ENCODE assay signal across 1 cellular context in the genomic region with DNA sequence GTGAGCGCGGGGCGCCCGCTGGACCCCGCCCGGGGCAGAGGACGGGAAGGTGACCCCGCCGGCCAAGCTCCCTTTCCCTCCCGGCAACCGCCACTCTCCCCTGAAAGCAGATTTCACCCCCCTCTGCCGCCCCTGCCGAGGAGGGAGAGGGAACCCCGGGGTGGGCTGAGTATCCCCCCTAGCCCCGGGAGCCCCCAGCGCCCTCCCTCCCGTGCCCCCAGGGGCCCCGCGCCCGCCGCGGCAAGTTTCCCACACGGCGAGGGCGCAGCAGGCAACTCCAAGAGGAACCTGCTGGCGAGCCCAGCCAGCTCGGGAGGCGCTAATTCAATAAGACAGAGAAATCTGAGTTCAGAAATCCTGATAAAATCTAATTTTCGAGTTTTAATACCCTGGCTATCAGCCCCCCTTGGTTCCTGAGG.
TF ChIP-seq lines count a peak whose summit lies in the region.

No MANE protein-coding gene starts in this region.

TF ChIP-seq in HEK293, 187 proteins besides CTCF, POLR2A, EP300 and RAD21 (continued from another document):
- TF ChIP-seq KLF7 (tag by site-specific recombination; IDR thresholded peaks at IDR 0.05; ENCODE audit: borderline replicate concordance) (no peak), ZNF423 (tag by site-specific recombination; IDR thresholded peaks at IDR 0.05) (peak; percentile 63), GLIS2 (tag by site-specific recombination; IDR thresholded peaks at IDR 0.05) (peak; percentile 77)
- TF ChIP-seq, protein P1, sequence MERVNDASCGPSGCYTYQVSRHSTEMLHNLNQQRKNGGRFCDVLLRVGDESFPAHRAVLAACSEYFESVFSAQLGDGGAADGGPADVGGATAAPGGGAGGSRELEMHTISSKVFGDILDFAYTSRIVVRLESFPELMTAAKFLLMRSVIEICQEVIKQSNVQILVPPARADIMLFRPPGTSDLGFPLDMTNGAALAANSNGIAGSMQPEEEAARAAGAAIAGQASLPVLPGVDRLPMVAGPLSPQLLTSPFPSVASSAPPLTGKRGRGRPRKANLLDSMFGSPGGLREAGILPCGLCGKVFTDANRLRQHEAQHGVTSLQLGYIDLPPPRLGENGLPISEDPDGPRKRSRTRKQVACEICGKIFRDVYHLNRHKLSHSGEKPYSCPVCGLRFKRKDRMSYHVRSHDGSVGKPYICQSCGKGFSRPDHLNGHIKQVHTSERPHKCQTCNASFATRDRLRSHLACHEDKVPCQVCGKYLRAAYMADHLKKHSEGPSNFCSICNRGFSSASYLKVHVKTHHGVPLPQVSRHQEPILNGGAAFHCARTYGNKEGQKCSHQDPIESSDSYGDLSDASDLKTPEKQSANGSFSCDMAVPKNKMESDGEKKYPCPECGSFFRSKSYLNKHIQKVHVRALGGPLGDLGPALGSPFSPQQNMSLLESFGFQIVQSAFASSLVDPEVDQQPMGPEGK (tag by site-specific recombination; IDR thresholded peaks at IDR 0.05) = peak; percentile 75
